ENCODE assay signal across 17 cellular contexts in the genomic region with DNA sequence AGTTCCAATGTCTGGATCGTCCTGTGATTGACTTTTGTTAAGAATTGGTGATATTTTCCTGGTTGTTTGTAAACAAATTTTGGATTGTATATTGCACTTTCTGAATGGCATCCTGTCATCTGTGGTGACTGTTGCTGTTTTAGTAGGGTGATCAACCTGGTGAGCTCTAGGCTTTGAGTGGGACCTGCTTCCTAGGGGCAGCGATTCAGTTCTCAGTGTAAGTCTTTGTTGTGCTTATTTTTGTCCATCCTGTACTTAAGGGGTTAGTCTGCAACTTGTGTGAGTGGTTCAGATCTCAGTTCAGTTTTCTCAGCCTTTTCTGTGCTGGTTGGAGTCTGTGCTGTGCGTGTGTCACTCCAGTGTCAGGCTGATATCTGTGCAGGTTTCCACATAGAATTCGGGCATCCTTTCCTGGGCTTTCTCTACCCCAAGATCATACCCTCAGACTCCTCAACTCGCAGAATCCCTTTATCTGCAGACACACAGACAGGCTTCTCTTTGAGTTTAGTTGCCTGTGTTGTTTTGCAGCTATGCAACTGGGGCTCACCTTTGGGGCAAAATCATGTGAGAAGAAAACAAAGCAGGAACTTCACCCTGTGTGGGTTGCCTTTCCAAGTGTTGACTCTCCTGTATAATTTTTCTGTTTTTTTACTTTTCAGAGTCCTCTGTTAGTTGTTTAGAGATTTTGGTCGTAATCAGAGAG.
"Had no signal": no experiment of that assay in that cellular context is flagged by ENCODE, and none has a peak within 500 bp of the region (broad histone marks: within the 10 kb centered on the region; RNA-seq: fewer than 3 reads in every experiment).

No MANE protein-coding gene starts in this region.

- H3K4me3 Mint-ChIP-seq: activated naive CD4-positive, alpha-beta T cell treated with anti-CD3 and anti-CD28 coated beads, Interleukin-2, amount 10 ng/mL, durations not matched to agents 7 days and 5 days; T-helper 2 cell treated with Interferon-gamma antibody and Interleukin-4, amounts not matched to agents 5 μg/mL and 100 μg/mL, for 36 hours had no signal

- H3K9me3 ChIP-seq: prostate gland, transverse colon had no signal

- H3K27me3 Mint-ChIP-seq: activated naive CD4-positive, alpha-beta T cell treated with anti-CD3 and anti-CD28 coated beads, Interleukin-2, amount 10 ng/mL, durations not matched to agents 7 days and 5 days had no signal

- H3K27me3 ChIP-seq: transverse colon had no signal

- ATAC-seq: right cardiac atrium had no signal

- FAIRE-seq: astrocyte, bronchial epithelial cell had no signal

- DNase-seq: activated CD4-positive, alpha-beta T cell treated with anti-CD3 and anti-CD28 coated beads, Interleukin-2, amount 50 U/mL, for 4 hours; activated naive CD4-positive, alpha-beta T cell treated with anti-CD3 and anti-CD28 coated beads, Interleukin-2, amount 10 ng/mL, durations not matched to agents 7 days and 5 days; activated T-cell treated with anti-CD3 and anti-CD28 coated beads, Interleukin-2, amount 50 U/mL, for 1 hour; left colon; midbrain; right cardiac atrium; stimulated activated CD4-positive, alpha-beta T cell treated with anti-CD3 and anti-CD28 coated beads, Interleukin-15, amount 100 ng/mL, for 24 hours; stimulated activated CD4-positive, alpha-beta T cell treated with anti-CD3 and anti-CD28 coated beads, Interleukin-4, amount 100 ng/mL, for 1 hour; stimulated activated naive CD4-positive, alpha-beta T cell; substantia nigra; transverse colon had no signal

- H3K4me3 ChIP-seq: lung, prostate gland, skin epidermis, transverse colon had no signal

- H3K27ac Mint-ChIP-seq: activated naive CD4-positive, alpha-beta T cell treated with anti-CD3 and anti-CD28 coated beads, Interleukin-2, amount 10 ng/mL, durations not matched to agents 7 days and 5 days; T-helper 2 cell treated with Interferon-gamma antibody and Interleukin-4, amounts not matched to agents 5 μg/mL and 100 μg/mL, for 36 hours had no signal

- H3K27ac ChIP-seq: prostate gland, skin epidermis, transverse colon had no signal

- H3K4me1 ChIP-seq: prostate gland had no signal

- H3K36me3 ChIP-seq: prostate gland, transverse colon had no signal
